1 cellular context compared by ENCODE assay signal in the genomic region with DNA sequence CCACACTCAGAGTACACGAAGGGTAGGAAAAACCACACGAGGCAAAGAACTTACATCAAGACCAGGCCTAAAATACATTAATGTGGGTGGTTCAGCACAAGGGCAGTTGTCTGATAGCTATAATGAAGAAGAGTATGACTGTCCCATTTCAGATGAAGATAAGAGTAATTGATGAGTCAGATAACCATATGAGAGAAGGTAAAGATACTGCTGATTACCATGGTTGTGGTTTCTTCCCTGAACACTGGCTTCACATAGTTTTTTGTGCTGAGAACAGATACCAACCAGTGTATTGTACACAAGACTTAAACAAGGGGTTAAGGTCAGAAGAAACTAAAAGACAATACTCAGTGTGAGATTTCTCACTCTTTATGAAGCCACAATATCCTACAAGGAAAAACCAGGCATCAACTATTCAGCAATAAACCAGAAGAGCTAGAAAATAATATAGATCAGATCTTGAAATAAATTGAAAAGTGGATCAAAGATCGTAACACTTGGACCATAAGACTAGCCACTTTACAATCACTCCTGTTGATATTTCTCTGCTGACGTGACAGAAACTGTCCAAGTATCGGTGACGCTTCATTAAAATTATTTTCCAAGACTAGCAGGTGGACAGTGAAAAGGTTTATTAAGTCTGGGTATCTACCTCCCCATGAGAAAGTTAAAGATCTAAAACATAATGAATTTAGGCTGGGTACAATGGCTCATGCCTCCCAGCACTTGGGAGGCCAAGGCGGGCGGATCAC.
TF ChIP-seq lines count a peak whose summit lies in the region.

No MANE protein-coding gene starts in this region.

TF ChIP-seq in H1, 55 proteins besides CTCF, POLR2A, EP300 and RAD21:
- TF ChIP-seq HDAC6 (IDR thresholded peaks at IDR 0.05; ENCODE audit: low read depth, low read length) (no peak), CREB1 (IDR thresholded peaks at IDR 0.05) (no peak), CEBPB (IDR thresholded peaks at IDR 0.05; ENCODE audit: low read depth, low read length) (no peak), BCL11A (IDR thresholded peaks at IDR 0.05; ENCODE audit: low read depth in 2 of 2, low read length in 2 of 2) (no peak), SP4 (IDR thresholded peaks at IDR 0.05; ENCODE audit: low read length) (no peak), ZNF274 (IDR thresholded peaks at IDR 0.05; ENCODE audit: borderline replicate concordance, extremely low read depth, low read length) (no peak), TEAD4 (IDR thresholded peaks at IDR 0.05; ENCODE audit: low read depth, low read length) (no peak), CTBP2 (IDR thresholded peaks at IDR 0.05; ENCODE audit: borderline replicate concordance, insufficient read depth, insufficient read length, low read length) (no peak), RNF2 (IDR thresholded peaks at IDR 0.05; ENCODE audit: borderline replicate concordance, low read depth, low read length, missing control alignments, poor library complexity, severe bottlenecking) (no peak), CBX5 (IDR thresholded peaks at IDR 0.05; ENCODE audit: low read depth, low read length) (no peak), SIN3A (conservative IDR thresholded peaks at IDR 0.05 in 1 of 2, IDR thresholded peaks at IDR 0.05 in 1 of 2; ENCODE audit: low read depth in 1 of 2, low read length in 2 of 2) (no peak), SRF (IDR thresholded peaks at IDR 0.05; ENCODE audit: low read depth, low read length) (no peak), TAF1 (IDR thresholded peaks at IDR 0.05; ENCODE audit: low read depth, low read length) (no peak)
TF ChIP-seq in H1: peak in this region for 0.
